1 cellular context compared by ENCODE assay signal in the genomic region with DNA sequence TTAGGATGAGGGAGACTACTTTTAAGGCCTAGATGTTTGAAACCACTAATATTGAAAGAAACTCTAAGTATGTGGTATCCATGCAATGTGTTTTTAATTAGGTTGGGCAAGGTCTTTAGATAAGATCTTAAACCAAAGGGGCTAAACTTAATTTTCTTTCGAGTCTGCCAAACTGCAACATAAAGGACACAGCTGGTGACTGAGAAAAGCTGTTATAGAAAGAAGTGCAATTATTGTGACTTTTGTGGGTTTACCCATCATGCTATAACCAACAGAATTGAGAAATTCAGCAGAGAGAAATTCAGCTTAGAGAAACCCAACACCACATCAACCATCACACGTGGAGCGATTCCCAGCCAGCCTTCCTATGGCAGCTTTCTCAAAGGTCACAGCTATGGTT.
TF ChIP-seq lines count a peak whose summit lies in the region.

No MANE protein-coding gene starts in this region.

TF ChIP-seq in SK-N-SH, 30 proteins besides CTCF, POLR2A, EP300 and RAD21 (continued from another document):
- TF ChIP-seq, protein P1, sequence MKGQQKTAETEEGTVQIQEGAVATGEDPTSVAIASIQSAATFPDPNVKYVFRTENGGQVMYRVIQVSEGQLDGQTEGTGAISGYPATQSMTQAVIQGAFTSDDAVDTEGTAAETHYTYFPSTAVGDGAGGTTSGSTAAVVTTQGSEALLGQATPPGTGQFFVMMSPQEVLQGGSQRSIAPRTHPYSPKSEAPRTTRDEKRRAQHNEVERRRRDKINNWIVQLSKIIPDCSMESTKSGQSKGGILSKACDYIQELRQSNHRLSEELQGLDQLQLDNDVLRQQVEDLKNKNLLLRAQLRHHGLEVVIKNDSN (IDR thresholded peaks at IDR 0.05; ENCODE audit: borderline replicate concordance, low read depth) = no peak
- peak; percentile 37; the same call in 1 of the 2 replicates for TF ChIP-seq FOXJ3 (CRISPR knock-in tag; IDR thresholded peaks at IDR 0.05)
- peak; percentile 82 for TF ChIP-seq CHD2 (IDR thresholded peaks at IDR 0.05; ENCODE audit: low read length, partially characterized antibody)
